In genomic region chr19:53580871-53581835, GRCh38 we compare ENCODE assay signal across 1 cellular context.
TF ChIP-seq lines count a peak whose summit lies in the region.

No MANE protein-coding gene starts in this region.

TF ChIP-seq in H1, 55 proteins besides CTCF, POLR2A, EP300 and RAD21:
- TF ChIP-seq BCL11A (IDR thresholded peaks at IDR 0.05; ENCODE audit: low read depth in 2 of 2, low read length in 2 of 2) (no peak), EZH2 (IDR thresholded peaks at IDR 0.05; ENCODE audit: low read depth, low read length, severe bottlenecking) (no peak), KDM1A (IDR thresholded peaks at IDR 0.05; ENCODE audit: borderline replicate concordance, low read length) (no peak), YY1 (IDR thresholded peaks at IDR 0.05; ENCODE audit: low read depth, low read length) (no peak), CBX8 (IDR thresholded peaks at IDR 0.05; ENCODE audit: borderline replicate concordance, low read depth, low read length) (no peak), E2F6 (IDR thresholded peaks at IDR 0.05) (no peak), SRF (IDR thresholded peaks at IDR 0.05; ENCODE audit: low read depth, low read length) (no peak), SIX5 (IDR thresholded peaks at IDR 0.05; ENCODE audit: low read depth, low read length) (no peak), ZNF274 (IDR thresholded peaks at IDR 0.05; ENCODE audit: borderline replicate concordance, extremely low read depth, low read length) (no peak)
